Comparison of ENCODE assay signal across 10 cellular contexts in the genomic region with DNA sequence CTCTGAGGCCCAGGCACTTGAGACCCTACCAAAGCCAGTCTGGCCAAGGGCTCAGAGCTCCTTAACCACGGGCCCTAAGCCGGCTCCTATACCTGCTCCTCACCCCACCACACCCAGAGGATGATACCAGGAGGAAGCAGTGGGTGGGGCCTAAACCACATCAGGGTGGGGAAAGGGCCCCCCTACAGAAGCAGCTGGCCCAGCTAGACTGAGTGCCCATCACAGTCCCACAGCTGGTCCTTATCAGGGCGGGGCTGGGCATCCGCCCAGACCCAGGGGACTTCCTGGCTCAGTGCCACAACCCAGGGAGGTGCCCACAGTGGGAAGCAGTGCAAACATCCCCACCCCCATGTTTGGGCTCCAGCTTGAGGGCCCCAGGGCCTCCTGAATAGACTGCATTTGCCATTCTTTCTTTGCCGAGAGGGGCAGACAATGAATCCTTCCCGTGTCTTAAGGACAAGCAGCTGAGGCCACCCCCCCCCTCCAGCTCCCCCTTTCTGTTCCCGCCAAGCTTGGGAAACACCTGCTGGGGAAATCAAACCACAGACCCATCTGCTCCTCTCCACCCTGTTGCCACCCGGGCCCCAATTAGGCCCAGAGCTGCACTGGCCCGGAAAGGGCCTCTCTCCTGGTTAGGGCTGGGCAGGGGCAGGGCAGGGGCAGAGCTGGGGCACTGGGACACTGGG. TPM values are rescaled to one million over a fixed set of nuclear protein-coding genes. Genes with fewer than 3 reads are reported as not detected.
A peak's percentile ranks its signal among the peaks of the same experiment; 100 is the strongest.
DNase-seq lines count a peak whose midpoint lies in the region; ATAC-seq and TF ChIP-seq lines count a peak whose summit lies in the region.
"Had no signal": no experiment of that assay in that cellular context is flagged by ENCODE, and none has a peak within 500 bp of the region (broad histone marks: within the 10 kb centered on the region; RNA-seq: fewer than 3 reads in every experiment).

No MANE protein-coding gene starts in this region.

- H3K9me3 Mint-ChIP-seq in CD14-positive monocyte: peaks cover 0 to 2% (median 0%) of the 10 kb centered on the region in 7 donors
- no peaks in the 10 kb centered on the region for H3K9me3 Mint-ChIP-seq in effector memory CD8-positive, alpha-beta T cell

- peak overlapping the region; percentile 58 for H3K4me2 ChIP-seq in OCI-LY3 (ENCODE audit: low read length)

- no peak for TF ChIP-seq CTCF in CD14-positive monocyte (IDR thresholded peaks at IDR 0.05)
- TF ChIP-seq CTCF in OCI-LY3 (IDR thresholded peaks at IDR 0.05; ENCODE audit: low read depth, low read length): no peak
- TF ChIP-seq CTCF in tibial nerve (IDR thresholded peaks at IDR 0.05): no peak

- peaks cover 85% of the 10 kb centered on the region for H3K4me1 Mint-ChIP-seq in CD14-positive monocyte
- H3K4me1 Mint-ChIP-seq in effector memory CD8-positive, alpha-beta T cell (ENCODE audit: low read depth in 2 of 2): peaks cover 48 to 64% of the 10 kb centered on the region in 2 donors

- H3K36me3 ChIP-seq in OCI-LY3 (replicated peaks; ENCODE audit: low read depth, low read length) (no peaks in the 10 kb centered on the region), tibial nerve (no peaks in the 10 kb centered on the region), MG63 (peaks cover 10% of the 10 kb centered on the region)
- H3K36me3 ChIP-seq: breast epithelium had no signal

- intact Hi-C loops in CD14-positive monocyte (cut with micrococcal nuclease): loop anchor here in 1 of 2 donors (5.0 kb wide), 1 partner anchor 183 kb away; a partner anchor contains a TSS

- H3K79me2 ChIP-seq in OCI-LY3 (ENCODE audit: low read length): peaks cover 22% of the 10 kb centered on the region

- peaks cover 7 to 31% of the 10 kb centered on the region in 2 donors for H3K36me3 Mint-ChIP-seq in CD14-positive monocyte
- peaks cover 6% of the 10 kb centered on the region for H3K36me3 Mint-ChIP-seq in effector memory CD8-positive, alpha-beta T cell (ENCODE audit: insufficient read depth)

- 43 to 47% methylated on average over 8 to 9 of the region's 9 CpGs for WGBS in tibial nerve, 2 donors

- DNase-seq in CD14-positive monocyte (ENCODE audit: low spot score): no peak
- peak; percentile 38 for DNase-seq in HT-29 (ENCODE audit: low spot score)
- DNase-seq in effector memory CD8-positive, alpha-beta T cell: peak in 1 of 3 experiments; percentile 18
- no peak for DNase-seq in tibial nerve (ENCODE audit: low spot score in 2 of 2)
- DNase-seq in MG63: no peak
- DNase-seq in Ammon's horn (ENCODE audit: low spot score): no peak
- DNase-seq: NCI-H226 had no signal

- H3K27me3 ChIP-seq in OCI-LY3 (ENCODE audit: low read depth, low read length) (no peaks in the 10 kb centered on the region), tibial nerve (no peaks in the 10 kb centered on the region), MG63 (no peaks in the 10 kb centered on the region)
- H3K27me3 ChIP-seq: breast epithelium had no signal

- peak; percentile 30 for ATAC-seq in effector memory CD8-positive, alpha-beta T cell (replicated peaks)
- ATAC-seq in HG02973 (IDR thresholded peaks at IDR 0.05; ENCODE audit: unreplicated experiment): no peak

- H3K4me3 ChIP-seq in OCI-LY3 (ENCODE audit: low read length) (peak overlapping the region; percentile 7; the same call in 1 of the 2 replicates), tibial nerve (no peak overlapping the region), MG63 (no peak overlapping the region)
- H3K4me3 ChIP-seq: breast epithelium had no signal

- TF ChIP-seq POLR2A in tibial nerve (IDR thresholded peaks at IDR 0.05): no peak

- peak overlapping the region; percentile 34; the same call in 1 of the 2 replicates for H3K9ac ChIP-seq in OCI-LY3 (ENCODE audit: low read length)

- no peak overlapping the region for H2AFZ ChIP-seq in OCI-LY3 (ENCODE audit: low read depth, low read length)

- no peak for TF ChIP-seq EP300 in tibial nerve (IDR thresholded peaks at IDR 0.05)

- peaks cover 18% of the 10 kb centered on the region for H4K20me1 ChIP-seq in OCI-LY3 (ENCODE audit: insufficient read depth, low read length)

- H3K4me1 ChIP-seq in OCI-LY3 (ENCODE audit: low read length) (peaks cover 58% of the 10 kb centered on the region), tibial nerve (peaks cover 0 to 40% (median 25%) of the 10 kb centered on the region in 4 donors)

- H3K27me3 Mint-ChIP-seq in CD14-positive monocyte (ENCODE audit: low read depth in 3 of 3): no peaks in the 10 kb centered on the region
- no peaks in the 10 kb centered on the region for H3K27me3 Mint-ChIP-seq in effector memory CD8-positive, alpha-beta T cell

- H3K27ac ChIP-seq in OCI-LY3 (ENCODE audit: low read length) (no peak overlapping the region), tibial nerve (peak overlapping the region in 1 of 4 donors; percentile 63)
- H3K27ac ChIP-seq: breast epithelium had no signal

- no peaks in the 10 kb centered on the region for H3K9me3 ChIP-seq in OCI-LY3 (ENCODE audit: insufficient read depth, low read length)
- H3K9me3 ChIP-seq in tibial nerve: no peaks in the 10 kb centered on the region
- H3K9me3 ChIP-seq in MG63: no peaks in the 10 kb centered on the region
- H3K9me3 ChIP-seq: breast epithelium had no signal

- peak overlapping the region in 1 of 2 donors; percentile 26 for H3K4me3 Mint-ChIP-seq in CD14-positive monocyte
- H3K4me3 Mint-ChIP-seq in effector memory CD8-positive, alpha-beta T cell: peak overlapping the region; percentile 71 to 81

- peak overlapping the region; percentile 85 to 99 (median 94) for H3K27ac Mint-ChIP-seq in CD14-positive monocyte
- peak overlapping the region; percentile 94 to 98 for H3K27ac Mint-ChIP-seq in effector memory CD8-positive, alpha-beta T cell

RNA-seq across cellular contexts. Expression of a gene that starts 6.2 kb away (rescaled TPM):
- 1 to 10 TPM in 1 of 2 donors, under 1 TPM in 1; 0.24 to 1.8 TPM for polyA plus RNA-seq in CD14-positive monocyte
- 4.7 TPM in 2 replicates for total RNA-seq in HT-29 (2014; rRNA removed; shearing (Covaris generic))
- total RNA-seq in tibial nerve: under 1 TPM in 3 of 4 donors, not detected in 1; 0.20 to 0.30 (median 0.21) TPM
- 4.3 and 6.9 TPM in 2 replicates for total RNA-seq in MG63 (2014; rRNA removed; shearing (Covaris generic); ENCODE audit: low replicate concordance)

RNA-seq across cellular contexts. Expression of a gene that starts 34.4 kb away (rescaled TPM):
- polyA plus RNA-seq in CD14-positive monocyte: 1 to 10 TPM; 1.1 to 2.5 TPM
- 1.3 and 3.4 TPM in 2 replicates for total RNA-seq in HT-29 (2014; rRNA removed; shearing (Covaris generic))
- total RNA-seq in tibial nerve: 100 to 1,000 TPM; 263 to 369 (median 312) TPM
- total RNA-seq in MG63 (2014; rRNA removed; shearing (Covaris generic); ENCODE audit: low replicate concordance): 190 and 463 TPM in 2 replicates

RNA-seq across cellular contexts. Expression of a gene that starts 40.9 kb away (rescaled TPM):
- polyA plus RNA-seq in CD14-positive monocyte: under 1 TPM in 1 of 2 donors, not detected in 1; 0.27 TPM
- 3.1 and 4.3 TPM in 2 replicates for total RNA-seq in HT-29 (2014; rRNA removed; shearing (Covaris generic))
- 100 to 1,000 TPM in 2 of 4 donors, 10 to 100 TPM in 2; 79.8 to 140 (median 117) TPM for total RNA-seq in tibial nerve
- 8.4 and 17.3 TPM in 2 replicates for total RNA-seq in MG63 (2014; rRNA removed; shearing (Covaris generic); ENCODE audit: low replicate concordance)

Comparison
In these comparisons a context has a peak if more than half of its experiments do, and no peak if none do; other contexts are left out.
1. RNA of a gene that starts 34.4 kb away (total RNA-seq): 190 to 463 TPM in MG63 and 263 to 369 TPM in tibial nerve; 1.3 to 3.4 TPM in HT-29; every median in the first group is over 10 times any median in the second.